ENCODE assay signal across 9 cellular contexts in genomic region chr12:122123051-122123760, GRCh38. TPM values are rescaled to one million over a fixed set of nuclear protein-coding genes. Genes with fewer than 3 reads are reported as not detected.
DNase-seq lines count a peak whose midpoint lies in the region; ATAC-seq and TF ChIP-seq lines count a peak whose summit lies in the region.
"Had no signal": no experiment of that assay in that cellular context is flagged by ENCODE, and none has a peak within 500 bp of the region (broad histone marks: within the 10 kb centered on the region; RNA-seq: fewer than 3 reads in every experiment).

No MANE protein-coding gene starts in this region.

- H3K4me3 ChIP-seq in HL-60 (replicated peaks; ENCODE audit: insufficient read depth, low read length) = no peak overlapping the region

- peak overlapping the region in 1 of 2 donors; percentile 69 for H3K4me3 Mint-ChIP-seq in CD14-positive monocyte
- no peak overlapping the region for H3K4me3 Mint-ChIP-seq in nephron
- no peak overlapping the region for H3K4me3 Mint-ChIP-seq in stimulated activated naive CD8-positive, alpha-beta T cell treated with anti-CD3 and anti-CD28 coated beads, Interleukin-15, Interleukin-2, amounts not matched to agents 100 ng/mL and 50 ng/mL, for 24 hours

- H3K27ac Mint-ChIP-seq in CD14-positive monocyte (peak overlapping the region in 6 of 7 donors; percentile 5 to 84 (median 66)), nephron (peak overlapping the region; percentile 33 to 67 (median 43))
- H3K27ac Mint-ChIP-seq in stimulated activated naive CD8-positive, alpha-beta T cell treated with anti-CD3 and anti-CD28 coated beads, Interleukin-15, Interleukin-2, amounts not matched to agents 100 ng/mL and 50 ng/mL, for 24 hours = peak overlapping the region; percentile 70

- intact Hi-C loops in CD14-positive monocyte (cut with micrococcal nuclease) = loop anchor here (1.0 to 2.0 kb wide), 2 partner anchors 68 to 69 kb away; no protein-coding TSS in a partner anchor

- DNase-seq in CD14-positive monocyte (ENCODE audit: low spot score) (no peak), HL-60 (ENCODE audit: low read depth in 1 of 2, low spot score in 1 of 2) (peak; percentile 21 to 64), OCI-M1 (lab: John Stamatoyannopoulos, UW) (peak; percentile 84), fibroblast of gingiva (ENCODE audit: low read depth) (peak; percentile 42)
- peak; percentile 71 for DNase-seq in activated T-cell treated with anti-CD3 and anti-CD28 coated beads, Interleukin-2, amount 50 U/mL, for 1 hour

- no peaks in the 10 kb centered on the region for H3K27me3 Mint-ChIP-seq in CD14-positive monocyte (ENCODE audit: low read depth in 3 of 3)
- no peaks in the 10 kb centered on the region for H3K27me3 Mint-ChIP-seq in nephron (ENCODE audit: low read depth)
- H3K27me3 Mint-ChIP-seq in stimulated activated naive CD8-positive, alpha-beta T cell treated with anti-CD3 and anti-CD28 coated beads, Interleukin-15, Interleukin-2, amounts not matched to agents 100 ng/mL and 50 ng/mL, for 24 hours = no peaks in the 10 kb centered on the region
- H3K27me3 Mint-ChIP-seq: IgD-negative memory B cell had no signal

- H3K36me3 Mint-ChIP-seq in CD14-positive monocyte (peaks cover 20 to 23% of the 10 kb centered on the region in 2 donors), nephron (ENCODE audit: low read depth) (peaks cover 7% of the 10 kb centered on the region)
- H3K36me3 Mint-ChIP-seq in stimulated activated naive CD8-positive, alpha-beta T cell treated with anti-CD3 and anti-CD28 coated beads, Interleukin-15, Interleukin-2, amounts not matched to agents 100 ng/mL and 50 ng/mL, for 24 hours (ENCODE audit: low read depth) = peaks cover 5% of the 10 kb centered on the region
- H3K36me3 Mint-ChIP-seq: IgD-negative memory B cell had no signal

- peak; percentile 89 for TF ChIP-seq CTCF in CD14-positive monocyte (IDR thresholded peaks at IDR 0.05)
- peak; percentile 57 for TF ChIP-seq CTCF in HL-60 (IDR thresholded peaks at IDR 0.05; ENCODE audit: insufficient read depth, low read length)
- peak; percentile 83 to 86 (median 85) for TF ChIP-seq CTCF in nephron (IDR thresholded peaks at IDR 0.05; ENCODE audit: unreplicated experiment in 3 of 3)

- peaks cover 0 to 3% (median 0%) of the 10 kb centered on the region in 7 donors for H3K9me3 Mint-ChIP-seq in CD14-positive monocyte
- H3K9me3 Mint-ChIP-seq in nephron = no peaks in the 10 kb centered on the region
- H3K9me3 Mint-ChIP-seq in stimulated activated naive CD8-positive, alpha-beta T cell treated with anti-CD3 and anti-CD28 coated beads, Interleukin-15, Interleukin-2, amounts not matched to agents 100 ng/mL and 50 ng/mL, for 24 hours = no peaks in the 10 kb centered on the region
- H3K9me3 Mint-ChIP-seq: IgD-negative memory B cell had no signal

- peaks cover 37% of the 10 kb centered on the region for H3K4me1 Mint-ChIP-seq in CD14-positive monocyte
- H3K4me1 Mint-ChIP-seq in nephron = peaks cover 13% of the 10 kb centered on the region
- peaks cover 53% of the 10 kb centered on the region for H3K4me1 Mint-ChIP-seq in stimulated activated naive CD8-positive, alpha-beta T cell treated with anti-CD3 and anti-CD28 coated beads, Interleukin-15, Interleukin-2, amounts not matched to agents 100 ng/mL and 50 ng/mL, for 24 hours (ENCODE audit: low read depth)

- H3K27ac ChIP-seq in HL-60 (replicated peaks) = no peak overlapping the region

- no peak for ATAC-seq in HG03097 (IDR thresholded peaks at IDR 0.05; ENCODE audit: low FRiP score, unreplicated experiment)

- no peaks in the 10 kb centered on the region for H3K27me3 ChIP-seq in HL-60 (ENCODE audit: insufficient read depth, poor library complexity, severe bottlenecking)

RNA-seq across cellular contexts. Expression of gene MLXIP, which starts 44.6 kb away (rescaled TPM):
- polyA plus RNA-seq in CD14-positive monocyte = 1 to 10 TPM; 4.5 to 4.6 TPM

RNA-seq across cellular contexts. Expression of gene IL31, which starts 50.8 kb away (rescaled TPM):
- not detected for polyA plus RNA-seq in CD14-positive monocyte
- polyA plus RNA-seq: IgD-negative memory B cell had no signal

RNA-seq across cellular contexts. Expression of gene LRRC43, which starts 59.7 kb away (rescaled TPM):
- not detected for polyA plus RNA-seq in CD14-positive monocyte
- polyA plus RNA-seq: IgD-negative memory B cell had no signal
